Comparison of ENCODE assay signal across 1 cellular context in the genomic region with DNA sequence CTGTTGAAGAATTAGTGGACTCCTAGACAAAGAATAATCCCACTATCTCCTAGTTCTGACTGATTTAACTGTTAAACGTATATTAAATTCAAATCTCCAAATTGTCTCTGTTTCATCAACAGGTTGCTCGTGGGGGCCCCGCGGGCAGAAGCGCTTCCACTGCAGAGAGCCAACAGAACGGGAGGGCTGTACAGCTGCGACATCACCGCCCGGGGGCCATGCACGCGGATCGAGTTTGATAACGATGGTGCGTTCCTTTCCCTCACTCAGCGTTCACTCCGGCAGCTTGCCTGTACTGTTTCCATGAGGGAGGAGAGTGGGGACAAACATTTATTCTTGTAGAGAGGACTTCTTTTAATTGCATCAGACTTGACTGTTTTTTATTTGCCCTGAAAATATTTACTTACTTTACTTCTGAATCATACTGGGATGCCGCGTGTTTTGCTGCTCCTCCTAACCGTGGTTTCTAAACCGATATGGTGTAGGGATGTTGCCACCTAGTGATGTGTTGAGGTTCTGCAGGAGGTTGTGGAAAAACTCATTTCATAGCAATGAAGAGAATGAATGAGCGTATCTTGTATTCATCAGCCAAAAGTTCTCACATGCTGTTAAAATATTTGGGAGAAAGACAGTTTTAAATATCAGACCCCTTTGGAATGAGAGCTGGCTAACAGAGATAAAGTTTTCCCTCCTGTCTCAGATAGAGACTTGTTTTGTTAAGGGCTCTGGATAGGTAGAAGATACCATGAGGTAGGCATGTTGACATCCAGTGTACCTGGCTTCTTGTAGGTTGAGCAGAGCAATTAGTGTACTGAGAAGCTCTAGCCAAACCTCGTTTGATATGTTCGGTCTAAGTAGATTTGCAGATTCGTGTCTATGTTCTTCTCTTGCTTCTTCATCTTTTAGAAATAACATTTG.
A peak's percentile ranks its signal among the peaks of the same experiment; 100 is the strongest.
TF ChIP-seq lines count a peak whose summit lies in the region.

No MANE protein-coding gene starts in this region.

TF ChIP-seq in HepG2, 621 proteins besides CTCF, POLR2A, EP300 and RAD21 (continued from another document):
- TF ChIP-seq, protein P1, sequence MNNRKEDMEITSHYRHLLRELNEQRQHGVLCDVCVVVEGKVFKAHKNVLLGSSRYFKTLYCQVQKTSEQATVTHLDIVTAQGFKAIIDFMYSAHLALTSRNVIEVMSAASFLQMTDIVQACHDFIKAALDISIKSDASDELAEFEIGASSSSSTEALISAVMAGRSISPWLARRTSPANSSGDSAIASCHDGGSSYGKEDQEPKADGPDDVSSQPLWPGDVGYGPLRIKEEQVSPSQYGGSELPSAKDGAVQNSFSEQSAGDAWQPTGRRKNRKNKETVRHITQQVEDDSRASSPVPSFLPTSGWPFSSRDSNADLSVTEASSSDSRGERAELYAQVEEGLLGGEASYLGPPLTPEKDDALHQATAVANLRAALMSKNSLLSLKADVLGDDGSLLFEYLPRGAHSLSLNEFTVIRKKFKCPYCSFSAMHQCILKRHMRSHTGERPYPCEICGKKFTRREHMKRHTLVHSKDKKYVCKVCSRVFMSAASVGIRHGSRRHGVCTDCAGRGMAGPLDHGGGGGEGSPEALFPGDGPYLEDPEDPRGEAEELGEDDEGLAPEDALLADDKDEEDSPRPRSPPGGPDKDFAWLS (CRISPR knock-in tag; IDR thresholded peaks at IDR 0.05; ENCODE audit: borderline replicate concordance) = no peak; the same call in 1 of the 2 replicates
- TF ChIP-seq ARHGAP35 (CRISPR knock-in tag; IDR thresholded peaks at IDR 0.05; ENCODE audit: borderline replicate concordance) = no peak
- TF ChIP-seq ASH2L (IDR thresholded peaks at IDR 0.05; ENCODE audit: insufficient read length, low read depth, low read length) = peak; percentile 96
- TF ChIP-seq KDM4B (CRISPR knock-in tag; IDR thresholded peaks at IDR 0.05) = no peak
- no peak for TF ChIP-seq ZFYVE20 (CRISPR knock-in tag; IDR thresholded peaks at IDR 0.05; ENCODE audit: borderline replicate concordance, low read depth)
- no peak for TF ChIP-seq ZNF674 (CRISPR knock-in tag; IDR thresholded peaks at IDR 0.05; ENCODE audit: low read depth)
- no peak for TF ChIP-seq ATF7-NPFF (CRISPR knock-in tag; IDR thresholded peaks at IDR 0.05; ENCODE audit: low read depth)
- peak; percentile 42; the same call in 1 of the 2 replicates for TF ChIP-seq CREM (IDR thresholded peaks at IDR 0.05)
- no peak for TF ChIP-seq CREM (CRISPR knock-in tag; IDR thresholded peaks at IDR 0.05)
